17 cellular contexts compared by ENCODE assay signal in genomic region chr13:24112791-24113190, GRCh38. TPM values are rescaled to one million over a fixed set of nuclear protein-coding genes. Genes with fewer than 3 reads are reported as not detected.
DNase-seq lines count a peak whose midpoint lies in the region; ATAC-seq, FAIRE-seq and TF ChIP-seq lines count a peak whose summit lies in the region.
"Had no signal": no experiment of that assay in that cellular context is flagged by ENCODE, and none has a peak within 500 bp of the region (broad histone marks: within the 10 kb centered on the region; RNA-seq: fewer than 3 reads in every experiment).

No MANE protein-coding gene starts in this region.

- TF ChIP-seq POLR2A in GM12891 (IDR thresholded peaks at IDR 0.05; ENCODE audit: low read depth, low read length), result no peak

- DNase-seq in LHCN-M2 (ENCODE audit: low read depth) (peak; percentile 41), astrocyte of the spinal cord (ENCODE audit: low read depth, low spot score) (peak; percentile 63), fibroblast of villous mesenchyme (ENCODE audit: low read depth) (peak; percentile 17), renal cortical epithelial cell (ENCODE audit: low read depth) (peak; percentile 43), glutamatergic neuron (no peak), GM12891 (ENCODE audit: insufficient read length, low spot score) (no peak)
- no peak for DNase-seq in naive thymus-derived CD8-positive, alpha-beta T cell
- DNase-seq: CD4-positive, CD25-positive, alpha-beta regulatory T cell; EL; GF-D8; NCI-H1092; NCI-H1436; NCI-H187 treated with DMSO at 0.1 percent for 48 hours; NCI-H748 treated with DMSO at 0.1 percent for 48 hours; SHP77 treated with DMSO at 0.1 percent for 48 hours had no signal

- no peak for FAIRE-seq in GM12891 (lab: Jason Lieb, UNC)
- FAIRE-seq: K562 had no signal

- no peaks in the 10 kb centered on the region for H3K27me3 Mint-ChIP-seq in glutamatergic neuron (ENCODE audit: unreplicated experiment)
- peaks cover 0 to 5% (median 1%) of the 10 kb centered on the region in 5 donors for H3K27me3 Mint-ChIP-seq in naive thymus-derived CD8-positive, alpha-beta T cell

- no peak overlapping the region for H3K4me3 Mint-ChIP-seq in glutamatergic neuron (ENCODE audit: unreplicated experiment)
- no peak overlapping the region for H3K4me3 Mint-ChIP-seq in naive thymus-derived CD8-positive, alpha-beta T cell
- H3K4me3 Mint-ChIP-seq: CD4-positive, CD25-positive, alpha-beta regulatory T cell had no signal

- no peaks in the 10 kb centered on the region for H3K4me1 Mint-ChIP-seq in glutamatergic neuron (ENCODE audit: low read depth, unreplicated experiment)
- no peaks in the 10 kb centered on the region for H3K4me1 Mint-ChIP-seq in naive thymus-derived CD8-positive, alpha-beta T cell

- no peak for TF ChIP-seq CTCF in astrocyte of the spinal cord (IDR thresholded peaks at IDR 0.05; ENCODE audit: low read depth, low read length)
- TF ChIP-seq CTCF in fibroblast of villous mesenchyme (IDR thresholded peaks at IDR 0.05; ENCODE audit: insufficient read depth, low read depth, low read length), result no peak
- TF ChIP-seq CTCF in glutamatergic neuron (IDR thresholded peaks at IDR 0.05; ENCODE audit: partially characterized antibody, unreplicated experiment), result no peak

- peaks cover 2% of the 10 kb centered on the region for H3K9me3 Mint-ChIP-seq in glutamatergic neuron (ENCODE audit: unreplicated experiment)
- H3K9me3 Mint-ChIP-seq in naive thymus-derived CD8-positive, alpha-beta T cell, result no peaks in the 10 kb centered on the region

- no peak for ATAC-seq in HG02610 (IDR thresholded peaks at IDR 0.05; ENCODE audit: unreplicated experiment)
- ATAC-seq in naive thymus-derived CD8-positive, alpha-beta T cell, result no peak
- ATAC-seq: K562 had no signal

- H3K27ac Mint-ChIP-seq in glutamatergic neuron (ENCODE audit: unreplicated experiment), result no peak overlapping the region
- H3K27ac Mint-ChIP-seq in naive thymus-derived CD8-positive, alpha-beta T cell, result no peak overlapping the region

- H3K4me3 ChIP-seq in astrocyte of the spinal cord (ENCODE audit: low read depth, low read length) (no peak overlapping the region), fibroblast of villous mesenchyme (ENCODE audit: low read depth, low read length) (no peak overlapping the region)
- H3K4me3 ChIP-seq: K562 had no signal

- no peaks in the 10 kb centered on the region for H3K36me3 Mint-ChIP-seq in glutamatergic neuron (ENCODE audit: unreplicated experiment)
- no peaks in the 10 kb centered on the region for H3K36me3 Mint-ChIP-seq in naive thymus-derived CD8-positive, alpha-beta T cell
- H3K36me3 Mint-ChIP-seq: CD4-positive, CD25-positive, alpha-beta regulatory T cell had no signal

- POLR2A ChIA-PET in naive thymus-derived CD8-positive, alpha-beta T cell (lab: Charles Lee), result no interaction called here

- in situ Hi-C loops in astrocyte of the spinal cord (cut with HindIII; ENCODE audit: low sequenced_read_pairs), result no loop called here

TF ChIP-seq in GM12891, 5 proteins besides CTCF, POLR2A, EP300 and RAD21:
- TF ChIP-seq PAX5 (IDR thresholded peaks at IDR 0.05; ENCODE audit: insufficient read depth, low read length, severe bottlenecking), result no peak
- TF ChIP-seq SPI1 (IDR thresholded peaks at IDR 0.05; ENCODE audit: low read depth, low read length), result no peak
- TF ChIP-seq POU2F2 (IDR thresholded peaks at IDR 0.05; ENCODE audit: low read depth, low read length), result no peak
- TF ChIP-seq POLR2AphosphoS5 (IDR thresholded peaks at IDR 0.05; ENCODE audit: low read depth, low read length), result no peak
- no peak for TF ChIP-seq TAF1 (IDR thresholded peaks at IDR 0.05; ENCODE audit: low read depth, low read length)
TF ChIP-seq in GM12891: peak in this region for 0.

RNA-seq across cellular contexts. Expression of gene SPATA13, which starts 47.7 kb away (rescaled TPM):
- total RNA-seq in LHCN-M2 (2014; rRNA removed) (9.4 and 12.1 TPM in 2 replicates), fibroblast of villous mesenchyme (17.7 and 19.9 TPM in 2 replicates), renal cortical epithelial cell (7.3 and 27.4 TPM in 2 replicates), glutamatergic neuron (ENCODE audit: unreplicated experiment) (7.4 TPM)
- polyA plus RNA-seq in LHCN-M2 (2012), result 2.4 TPM
- total RNA-seq in naive thymus-derived CD8-positive, alpha-beta T cell, result 100 to 1,000 TPM; 120 to 121 TPM
- polyA plus RNA-seq in naive thymus-derived CD8-positive, alpha-beta T cell, result 10 to 100 TPM; 80.4 to 92.8 (median 84.8) TPM
- 5.2 TPM for polyA plus RNA-seq in GM12891 (2012; ENCODE audit: low read depth, missing spikeins)

Comparison
In these comparisons a context has a peak if more than half of its experiments do, and no peak if none do; other contexts are left out.
1. DNase-seq: peak in LHCN-M2 (single experiment), astrocyte of the spinal cord (single experiment), fibroblast of villous mesenchyme (single experiment) and renal cortical epithelial cell (single experiment); none in glutamatergic neuron (single experiment), naive thymus-derived CD8-positive, alpha-beta T cell (0 of 10) and GM12891 (single experiment).